In genomic region chr1:33970148-33970825, GRCh38 we compare ENCODE assay signal across 22 cellular contexts.
"Had no signal": no experiment of that assay in that cellular context is flagged by ENCODE, and none has a peak within 500 bp of the region (broad histone marks: within the 10 kb centered on the region; RNA-seq: fewer than 3 reads in every experiment).

No MANE protein-coding gene starts in this region.

- H3K27me3 ChIP-seq: hepatocyte, upper lobe of left lung had no signal

- H3K36me3 ChIP-seq: esophagus muscularis mucosa, prostate gland, spleen, upper lobe of left lung had no signal

- H3K9me3 ChIP-seq: esophagus muscularis mucosa, prostate gland, spleen, upper lobe of left lung had no signal

- H3K4me3 ChIP-seq: esophagus muscularis mucosa, hepatocyte, prostate gland, spleen, upper lobe of left lung had no signal

- H3K27ac ChIP-seq: esophagus muscularis mucosa, hepatocyte, prostate gland, spleen, upper lobe of left lung had no signal

- FAIRE-seq: colon, frontal cortex, keratinocyte had no signal

- H3K79me2 ChIP-seq: hepatocyte had no signal

- H3K4me2 ChIP-seq: hepatocyte had no signal

- ATAC-seq: activated naive CD8-positive, alpha-beta T cell treated with anti-CD3 and anti-CD28 coated beads, Interleukin-2, amount 50 U/mL, for 24 hours; activated T-cell treated with anti-CD3 and anti-CD28 coated beads, Interleukin-2, amount 50 U/mL, for 4 hours; effector memory CD8-positive, alpha-beta T cell; left colon; SK-N-SH treated with all-trans-retinoic acid at 6 μM for 48 hours had no signal

- H2AFZ ChIP-seq: hepatocyte had no signal

- DNase-seq: activated CD4-positive, alpha-beta T cell treated with anti-CD3 and anti-CD28 coated beads, Interleukin-2, amount 50 U/mL, for 4 hours; activated CD4-positive, CD25-positive, alpha-beta regulatory T cell treated with anti-CD3 and anti-CD28 coated beads, Interleukin-2, amount 50 U/mL, for 72 hours; activated CD8-positive, alpha-beta memory T cell treated with anti-CD3 and anti-CD28 coated beads for 24 hours; activated CD8-positive, alpha-beta memory T cell treated with anti-CD3 and anti-CD28 coated beads, Interleukin-2, amount 50 U/mL, for 48 hours; activated naive CD4-positive, alpha-beta T cell treated with anti-CD3 and anti-CD28 coated beads for 36 hours; activated naive CD8-positive, alpha-beta T cell treated with anti-CD3 and anti-CD28 coated beads, Interleukin-2, amount 50 U/mL, for 24 hours; activated T-cell treated with anti-CD3 and anti-CD28 coated beads, Interleukin-2, amount 50 U/mL, for 4 hours; aorta; effector memory CD8-positive, alpha-beta T cell; glutamatergic neuron; left colon; spleen; stimulated activated CD4-positive, alpha-beta T cell treated with anti-CD3 and anti-CD28 coated beads, Interleukin-4, amount 100 ng/mL, for 1 hour; stimulated activated naive CD4-positive, alpha-beta T cell treated with Interleukin-2 at 50 U/mL for 16 hours; upper lobe of left lung had no signal
